Comparison of ENCODE assay signal across 14 cellular contexts in genomic region chr5:115578657-115579056, GRCh38. TPM values are rescaled to one million over a fixed set of nuclear protein-coding genes. Genes with fewer than 3 reads are reported as not detected.
DNase-seq lines count a peak whose midpoint lies in the region; ATAC-seq lines count a peak whose summit lies in the region.
"Had no signal": no experiment of that assay in that cellular context is flagged by ENCODE, and none has a peak within 500 bp of the region (broad histone marks: within the 10 kb centered on the region; RNA-seq: fewer than 3 reads in every experiment).

No MANE protein-coding gene starts in this region.

- ATAC-seq in GM18499 (IDR thresholded peaks at IDR 0.05; ENCODE audit: insufficient read depth, unreplicated experiment) (peak; percentile 43), GM19467 (IDR thresholded peaks at IDR 0.05; ENCODE audit: unreplicated experiment) (peak; percentile 41), HG02885 (IDR thresholded peaks at IDR 0.05; ENCODE audit: poor library complexity, unreplicated experiment) (peak; percentile 63), HG03558 (IDR thresholded peaks at IDR 0.05; ENCODE audit: extremely low read depth, unreplicated experiment) (peak; percentile 41)
- no peak for ATAC-seq in activated T-cell treated with anti-CD3 and anti-CD28 coated beads, Interleukin-2, amount 50 U/mL, for 4 hours
- ATAC-seq: stimulated activated naive CD8-positive, alpha-beta T cell treated with anti-CD3 and anti-CD28 coated beads, Interleukin-15, Interleukin-2, amounts not matched to agents 100 U/mL and 50 U/mL, for 24 hours had no signal

- DNase-seq in hepatic stellate cell (ENCODE audit: low spot score): no peak
- no peak for DNase-seq in stimulated activated naive CD4-positive, alpha-beta T cell (lab: John Stamatoyannopoulos, UW)
- DNase-seq in activated effector memory CD4-positive, alpha-beta T cell treated with Interleukin-2 at 50 U/mL for 16 hours: no peak
- DNase-seq in activated T-cell treated with anti-CD3 and anti-CD28 coated beads, Interleukin-2, amount 50 U/mL, for 4 hours: no peak
- DNase-seq: activated naive CD8-positive, alpha-beta T cell treated with anti-CD3 and anti-CD28 coated beads, Interleukin-2, amount 10 ng/mL, durations not matched to agents 7 days and 5 days; H7; NCI-H226; occipital lobe; SHP77 treated with DMSO at 0.1 percent for 48 hours; stimulated activated naive CD8-positive, alpha-beta T cell treated with anti-CD3 and anti-CD28 coated beads, Interleukin-15, Interleukin-2, amounts not matched to agents 100 U/mL and 50 U/mL, for 24 hours had no signal

- peaks cover 3% of the 10 kb centered on the region for H3K4me1 Mint-ChIP-seq in activated T-cell treated with anti-CD3 and anti-CD28 coated beads, Interleukin-2, amount 50 U/mL, for 4 hours (ENCODE audit: low read depth)
- H3K4me1 Mint-ChIP-seq: activated naive CD8-positive, alpha-beta T cell treated with anti-CD3 and anti-CD28 coated beads, Interleukin-2, amount 10 ng/mL, durations not matched to agents 7 days and 5 days had no signal

- no peaks in the 10 kb centered on the region for H3K27me3 Mint-ChIP-seq in activated T-cell treated with anti-CD3 and anti-CD28 coated beads, Interleukin-2, amount 50 U/mL, for 4 hours (ENCODE audit: low read depth)

- H3K36me3 Mint-ChIP-seq in activated T-cell treated with anti-CD3 and anti-CD28 coated beads, Interleukin-2, amount 50 U/mL, for 4 hours (ENCODE audit: insufficient read depth): peaks cover 6% of the 10 kb centered on the region

- no peaks in the 10 kb centered on the region for H3K9me3 Mint-ChIP-seq in activated T-cell treated with anti-CD3 and anti-CD28 coated beads, Interleukin-2, amount 50 U/mL, for 4 hours
- H3K9me3 Mint-ChIP-seq: activated naive CD8-positive, alpha-beta T cell treated with anti-CD3 and anti-CD28 coated beads, Interleukin-2, amount 10 ng/mL, durations not matched to agents 7 days and 5 days had no signal

- H3K4me3 Mint-ChIP-seq in activated T-cell treated with anti-CD3 and anti-CD28 coated beads, Interleukin-2, amount 50 U/mL, for 4 hours: no peak overlapping the region
- H3K4me3 Mint-ChIP-seq: activated naive CD8-positive, alpha-beta T cell treated with anti-CD3 and anti-CD28 coated beads, Interleukin-2, amount 10 ng/mL, durations not matched to agents 7 days and 5 days had no signal

RNA-seq across cellular contexts. Expression of gene TICAM2, which starts 23.6 kb away (rescaled TPM):
- total RNA-seq in activated T-cell treated with anti-CD3 and anti-CD28 coated beads, Interleukin-2, amount 50 U/mL, for 4 hours: under 1 TPM; 0.18 to 0.82 (median 0.48) TPM
- total RNA-seq: H7 had no signal

RNA-seq across cellular contexts. Expression of gene FEM1C, which starts 34.1 kb away (rescaled TPM):
- total RNA-seq in activated T-cell treated with anti-CD3 and anti-CD28 coated beads, Interleukin-2, amount 50 U/mL, for 4 hours: 10 to 100 TPM in 1 of 3 donors, 1 to 10 TPM in 2; 9.6 to 10.9 (median 10.0) TPM

RNA-seq across cellular contexts. Expression of gene TMED7, which starts 47.2 kb away (rescaled TPM):
- total RNA-seq in activated T-cell treated with anti-CD3 and anti-CD28 coated beads, Interleukin-2, amount 50 U/mL, for 4 hours: 10 to 100 TPM; 59.8 to 66.1 (median 62.6) TPM

Comparison
In these comparisons a context has a peak if more than half of its experiments do, and no peak if none do; other contexts are left out.
1. ATAC-seq: peak in GM18499 (single experiment), GM19467 (single experiment), HG02885 (single experiment) and HG03558 (single experiment); none in activated T-cell treated with anti-CD3 and anti-CD28 coated beads, Interleukin-2, amount 50 U/mL, for 4 hours (0 of 2).